ENCODE assay signal across 8 cellular contexts in the genomic region with DNA sequence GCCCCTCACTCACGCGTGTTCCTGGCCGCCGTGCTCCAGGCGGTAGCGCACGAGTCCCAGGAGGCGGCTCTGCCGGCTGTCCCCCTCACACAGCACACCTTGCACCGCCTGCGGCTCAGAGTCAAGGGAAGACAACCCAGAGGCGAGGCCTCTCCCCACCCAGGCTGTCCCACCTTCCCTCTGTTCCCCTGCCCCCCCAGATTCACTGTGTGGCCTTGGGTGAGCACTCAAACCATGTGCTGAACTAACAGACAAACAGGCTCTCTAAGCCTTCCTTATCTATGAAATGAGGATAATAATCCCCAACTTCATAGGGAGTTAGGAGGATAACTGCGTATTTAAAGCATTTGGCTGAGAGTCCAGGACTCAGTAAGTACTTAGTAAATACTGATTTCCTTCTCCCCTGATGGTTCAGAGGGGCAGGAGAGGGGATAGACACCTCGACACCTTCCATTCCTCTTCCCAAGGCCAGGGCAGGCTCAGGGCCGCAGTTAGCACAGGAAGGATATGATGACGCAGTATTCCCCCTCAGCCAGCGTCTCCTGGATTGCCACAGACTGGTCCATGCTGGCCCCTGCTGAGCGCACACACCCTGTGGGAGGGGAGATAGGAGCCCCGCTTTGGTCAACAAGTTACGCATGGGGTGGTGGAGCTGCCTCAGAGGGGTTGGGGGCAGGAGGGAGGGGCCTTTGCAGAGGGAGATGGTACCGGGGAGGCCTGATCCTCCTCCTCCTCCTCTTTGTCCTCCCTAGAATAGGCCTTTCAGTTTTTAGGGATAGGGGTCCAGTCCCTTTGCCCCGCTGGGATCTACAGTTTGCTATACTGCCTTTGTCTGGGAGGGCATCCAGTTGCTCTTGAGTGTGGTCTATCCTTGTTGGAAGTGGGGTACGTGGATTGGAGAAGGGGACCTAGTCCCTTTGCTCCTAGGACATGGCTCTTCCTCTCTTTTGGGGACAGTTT.
DNase-seq lines count a peak whose midpoint lies in the region; ATAC-seq and TF ChIP-seq lines count a peak whose summit lies in the region.

No MANE protein-coding gene starts in this region.

- ATAC-seq in HG03196 (IDR thresholded peaks at IDR 0.05; ENCODE audit: unreplicated experiment) (no peak), HG02623 (IDR thresholded peaks at IDR 0.05; ENCODE audit: unreplicated experiment) (no peak)

- in situ Hi-C loops in astrocyte of the spinal cord (cut with HindIII; ENCODE audit: low sequenced_read_pairs) = no loop called here
- in situ Hi-C loops in GM13977 (cut with MboI; ENCODE audit: low pct_unique_long_range_greater_than_20kb, low sequenced_read_pairs, unreplicated experiment) = no loop called here

- H3K4me3 ChIP-seq in GM12864 (ENCODE audit: low read depth, low read length) (peak overlapping the region; percentile 65), astrocyte of the spinal cord (ENCODE audit: low read depth, low read length) (peak overlapping the region; percentile 86), iPS-11a (ENCODE audit: low read depth, low read length) (peak overlapping the region; percentile 75)

- no peak for TF ChIP-seq CTCF in GM12864 (IDR thresholded peaks at IDR 0.05; ENCODE audit: low read depth, low read length, missing control alignments)
- TF ChIP-seq CTCF in astrocyte of the spinal cord (IDR thresholded peaks at IDR 0.05; ENCODE audit: low read depth, low read length) = no peak
- no peak for TF ChIP-seq CTCF in GM13977 (IDR thresholded peaks at IDR 0.05; ENCODE audit: extremely low read depth, insufficient read depth, missing control alignments)

- DNase-seq in GM12864 (ENCODE audit: low read depth) (no peak), KG1 (lab: John Stamatoyannopoulos, UW) (peak; percentile 25), astrocyte of the spinal cord (ENCODE audit: low read depth, low spot score) (peak; percentile 91), retina (peak; percentile 4), GM13977 (ENCODE audit: low spot score) (no peak)

Comparison
In these comparisons a context has a peak if more than half of its experiments do, and no peak if none do; other contexts are left out.
1. DNase-seq: peak in KG1 (single experiment), astrocyte of the spinal cord (single experiment) and retina (single experiment); none in GM12864 (single experiment) and GM13977 (single experiment).
2. Peak in every context shown above with its lines, with median percentiles within 50 percentile points of each other: H3K4me3 ChIP-seq.